In the genomic region with DNA sequence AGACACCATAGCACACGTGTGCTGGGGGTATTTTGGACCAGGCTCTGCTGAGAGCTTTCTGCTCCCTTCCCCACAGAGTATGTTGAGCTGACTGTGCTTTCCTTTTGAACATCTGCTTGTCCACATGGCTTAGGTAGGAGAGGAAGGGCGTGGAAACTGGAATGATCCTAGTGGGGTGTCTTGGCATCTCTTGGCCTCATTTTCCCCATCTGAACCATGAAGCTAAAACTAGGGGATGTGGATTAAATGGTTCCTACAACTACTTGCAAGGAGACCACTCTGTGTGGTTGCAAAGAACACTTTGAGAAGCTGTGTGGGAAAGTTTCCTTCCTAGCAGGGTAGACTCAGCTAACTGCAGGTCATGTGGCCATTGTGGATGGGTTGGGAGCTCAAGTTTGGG, we compare ENCODE assay signal across 20 cellular contexts. TPM values are rescaled to one million over a fixed set of nuclear protein-coding genes. Genes with fewer than 3 reads are reported as not detected.
DNase-seq lines count a peak whose midpoint lies in the region; ATAC-seq, FAIRE-seq and TF ChIP-seq lines count a peak whose summit lies in the region.
"Had no signal": no experiment of that assay in that cellular context is flagged by ENCODE, and none has a peak within 500 bp of the region (broad histone marks: within the 10 kb centered on the region; RNA-seq: fewer than 3 reads in every experiment).

No MANE protein-coding gene starts in this region.

- DNase-seq in activated naive CD4-positive, alpha-beta T cell treated with anti-CD3 and anti-CD28 coated beads, Interleukin-2, amount 10 ng/mL, durations not matched to agents 7 days and 5 days = no peak
- DNase-seq in activated naive CD4-positive, alpha-beta T cell (lab: John Stamatoyannopoulos, UW) = no peak
- DNase-seq in GM19239 (ENCODE audit: insufficient read length, low spot score) = no peak
- DNase-seq in activated naive CD8-positive, alpha-beta T cell treated with anti-CD3 and anti-CD28 coated beads for 36 hours = no peak
- no peak for DNase-seq in stimulated activated effector memory CD8-positive, alpha-beta T cell treated with anti-CD3 and anti-CD28 coated beads, Interleukin-12 subunit alpha, Interleukin-12 subunit beta, amount 100 ng/mL, for 72 hours (ENCODE audit: low spot score in 2 of 2)
- DNase-seq in cortex of kidney (lab: John Stamatoyannopoulos, UW) = no peak
- no peak for DNase-seq in sigmoid colon
- DNase-seq in caudate nucleus (lab: John Stamatoyannopoulos, UW) = no peak
- DNase-seq: adrenal gland; COR-L47; dermis blood vessel endothelial cell; left lung; midbrain; NCI-H1417; stimulated activated CD4-positive, alpha-beta T cell treated with anti-CD3 and anti-CD28 coated beads, Interleukin-2, amount 100 ng/mL, for 48 hours; upper lobe of left lung had no signal

- no peaks in the 10 kb centered on the region for H3K27me3 Mint-ChIP-seq in activated naive CD4-positive, alpha-beta T cell treated with anti-CD3 and anti-CD28 coated beads, Interleukin-2, amount 10 ng/mL, durations not matched to agents 7 days and 5 days
- H3K27me3 Mint-ChIP-seq in activated naive CD8-positive, alpha-beta T cell treated with anti-CD3 and anti-CD28 coated beads for 36 hours = no peaks in the 10 kb centered on the region

- H3K36me3 Mint-ChIP-seq in activated naive CD4-positive, alpha-beta T cell treated with anti-CD3 and anti-CD28 coated beads, Interleukin-2, amount 10 ng/mL, durations not matched to agents 7 days and 5 days = peaks cover 56% of the 10 kb centered on the region
- peaks cover 63% of the 10 kb centered on the region for H3K36me3 Mint-ChIP-seq in activated naive CD8-positive, alpha-beta T cell treated with anti-CD3 and anti-CD28 coated beads for 36 hours
- H3K36me3 Mint-ChIP-seq in stimulated activated effector memory CD8-positive, alpha-beta T cell treated with anti-CD3 and anti-CD28 coated beads, Interleukin-12 subunit alpha, Interleukin-12 subunit beta, amount 100 ng/mL, for 72 hours = peaks cover 39% of the 10 kb centered on the region

- peaks cover 66% of the 10 kb centered on the region for H3K4me1 Mint-ChIP-seq in activated naive CD4-positive, alpha-beta T cell treated with anti-CD3 and anti-CD28 coated beads, Interleukin-2, amount 10 ng/mL, durations not matched to agents 7 days and 5 days
- H3K4me1 Mint-ChIP-seq in activated naive CD8-positive, alpha-beta T cell treated with anti-CD3 and anti-CD28 coated beads for 36 hours = peaks cover 78% of the 10 kb centered on the region
- H3K4me1 Mint-ChIP-seq in stimulated activated effector memory CD8-positive, alpha-beta T cell treated with anti-CD3 and anti-CD28 coated beads, Interleukin-12 subunit alpha, Interleukin-12 subunit beta, amount 100 ng/mL, for 72 hours = peaks cover 70% of the 10 kb centered on the region

- H3K27me3 ChIP-seq in sigmoid colon = no peaks in the 10 kb centered on the region
- H3K27me3 ChIP-seq: adrenal gland, left lung, upper lobe of left lung had no signal

- H3K4me3 ChIP-seq in sigmoid colon = no peak overlapping the region
- H3K4me3 ChIP-seq: adrenal gland, left lung, SK-N-MC, upper lobe of left lung had no signal

- peak overlapping the region; percentile 39 for H3K27ac Mint-ChIP-seq in activated naive CD4-positive, alpha-beta T cell treated with anti-CD3 and anti-CD28 coated beads, Interleukin-2, amount 10 ng/mL, durations not matched to agents 7 days and 5 days
- H3K27ac Mint-ChIP-seq in activated naive CD8-positive, alpha-beta T cell treated with anti-CD3 and anti-CD28 coated beads for 36 hours = peak overlapping the region; percentile 99
- peak overlapping the region; percentile 63 for H3K27ac Mint-ChIP-seq in stimulated activated effector memory CD8-positive, alpha-beta T cell treated with anti-CD3 and anti-CD28 coated beads, Interleukin-12 subunit alpha, Interleukin-12 subunit beta, amount 100 ng/mL, for 72 hours
- H3K27ac Mint-ChIP-seq: progenitor cell of endocrine pancreas had no signal

- H3K27ac ChIP-seq in sigmoid colon (no peak overlapping the region), caudate nucleus (ENCODE audit: low read depth, low read length) (no peak overlapping the region)
- H3K27ac ChIP-seq: adrenal gland, left lung, SK-N-MC had no signal

- peak; percentile 59 for FAIRE-seq in GM19239 (lab: Jason Lieb, UNC)
- FAIRE-seq: bronchial epithelial cell, GM18507 had no signal

- H3K9me3 Mint-ChIP-seq in activated naive CD4-positive, alpha-beta T cell treated with anti-CD3 and anti-CD28 coated beads, Interleukin-2, amount 10 ng/mL, durations not matched to agents 7 days and 5 days = no peaks in the 10 kb centered on the region
- peaks cover 4% of the 10 kb centered on the region for H3K9me3 Mint-ChIP-seq in activated naive CD8-positive, alpha-beta T cell treated with anti-CD3 and anti-CD28 coated beads for 36 hours
- H3K9me3 Mint-ChIP-seq in stimulated activated effector memory CD8-positive, alpha-beta T cell treated with anti-CD3 and anti-CD28 coated beads, Interleukin-12 subunit alpha, Interleukin-12 subunit beta, amount 100 ng/mL, for 72 hours = no peaks in the 10 kb centered on the region

- peaks cover 0 to 19% (median 13%) of the 10 kb centered on the region in 4 donors for H3K4me1 ChIP-seq in sigmoid colon

- intact Hi-C loops in sigmoid colon (cut with DNase I) = no loop called here

- H3K9me3 ChIP-seq in sigmoid colon = no peaks in the 10 kb centered on the region
- H3K9me3 ChIP-seq: adrenal gland, left lung, upper lobe of left lung had no signal

- no peak for TF ChIP-seq POLR2A in sigmoid colon (IDR thresholded peaks at IDR 0.05)

- ATAC-seq in stimulated activated effector memory CD8-positive, alpha-beta T cell treated with anti-CD3 and anti-CD28 coated beads, Interleukin-12 subunit alpha, Interleukin-12 subunit beta, amount 100 ng/mL, for 72 hours = no peak
- ATAC-seq: left lung had no signal

- no peak for TF ChIP-seq EP300 in sigmoid colon (IDR thresholded peaks at IDR 0.05)

- H3K4me3 Mint-ChIP-seq in activated naive CD4-positive, alpha-beta T cell treated with anti-CD3 and anti-CD28 coated beads, Interleukin-2, amount 10 ng/mL, durations not matched to agents 7 days and 5 days = no peak overlapping the region
- H3K4me3 Mint-ChIP-seq in activated naive CD8-positive, alpha-beta T cell treated with anti-CD3 and anti-CD28 coated beads for 36 hours = no peak overlapping the region
- H3K4me3 Mint-ChIP-seq in stimulated activated effector memory CD8-positive, alpha-beta T cell treated with anti-CD3 and anti-CD28 coated beads, Interleukin-12 subunit alpha, Interleukin-12 subunit beta, amount 100 ng/mL, for 72 hours = no peak overlapping the region

- H3K36me3 ChIP-seq in sigmoid colon = peaks cover 0 to 6% (median 0%) of the 10 kb centered on the region in 4 donors
- H3K36me3 ChIP-seq: adrenal gland, upper lobe of left lung had no signal

- TF ChIP-seq CTCF in sigmoid colon (IDR thresholded peaks at IDR 0.05) = no peak

- CTCF ChIA-PET in activated naive CD4-positive, alpha-beta T cell treated with anti-CD3 and anti-CD28 coated beads, Interleukin-2, amount 10 ng/mL, durations not matched to agents 7 days and 5 days (lab: Charles Lee) = interaction anchor here (0.9 to 1.4 kb wide), 2 partner anchors 9 to 16 kb away, joined by 3 to 4 read pairs; no protein-coding TSS in a partner anchor

- WGBS in sigmoid colon, 2 donors = 88 to 92% methylated on average over 2 of the region's 2 CpGs

RNA-seq across cellular contexts. Expression of a gene that starts 6.7 kb away (rescaled TPM):
- total RNA-seq in activated naive CD8-positive, alpha-beta T cell treated with anti-CD3 and anti-CD28 coated beads for 36 hours = 100 to 1,000 TPM; 142 to 151 TPM
- 10 to 100 TPM in 3 of 4 donors, 1 to 10 TPM in 1; 9.5 to 37.7 (median 16.0) TPM for total RNA-seq in sigmoid colon
- polyA plus RNA-seq in sigmoid colon = 100 to 1,000 TPM in 1 of 3 donors, 10 to 100 TPM in 2; 13.8 to 119 (median 24.0) TPM
- total RNA-seq: progenitor cell of endocrine pancreas had no signal

RNA-seq across cellular contexts. Expression of a gene that starts 20.9 kb away (rescaled TPM):
- total RNA-seq in activated naive CD8-positive, alpha-beta T cell treated with anti-CD3 and anti-CD28 coated beads for 36 hours = under 1 TPM in 1 of 2 experiments, not detected in 1; 0.12 TPM
- total RNA-seq in sigmoid colon = under 1 TPM in 2 of 4 donors, not detected in 2; 0.36 to 0.55 TPM
- 1 to 10 TPM in 2 of 3 donors, not detected in 1; 1.2 to 2.1 TPM for polyA plus RNA-seq in sigmoid colon
- total RNA-seq: bronchial epithelial cell, progenitor cell of endocrine pancreas had no signal

RNA-seq across cellular contexts. Expression of a gene that starts 50.8 kb away (rescaled TPM):
- 100 to 1,000 TPM; 143 to 149 TPM for total RNA-seq in activated naive CD8-positive, alpha-beta T cell treated with anti-CD3 and anti-CD28 coated beads for 36 hours
- 10 to 100 TPM; 63.1 to 93.1 (median 73.1) TPM for total RNA-seq in sigmoid colon
- polyA plus RNA-seq in sigmoid colon = 100 to 1,000 TPM in 1 of 3 donors, 10 to 100 TPM in 2; 54.1 to 119 (median 59.2) TPM

Comparison
In these comparisons a context has a peak if more than half of its experiments do, and no peak if none do; other contexts are left out.
1. H3K27ac Mint-ChIP-seq: peak in every context shown above with its lines; median percentile 99 in activated naive CD8-positive, alpha-beta T cell treated with anti-CD3 and anti-CD28 coated beads for 36 hours; 63 in stimulated activated effector memory CD8-positive, alpha-beta T cell treated with anti-CD3 and anti-CD28 coated beads, Interleukin-12 subunit alpha, Interleukin-12 subunit beta, amount 100 ng/mL, for 72 hours; 39 in activated naive CD4-positive, alpha-beta T cell treated with anti-CD3 and anti-CD28 coated beads, Interleukin-2, amount 10 ng/mL, durations not matched to agents 7 days and 5 days.